ENCODE assay signal across 8 cellular contexts in genomic region chr7:94223375-94224084, GRCh38.
DNase-seq lines count a peak whose midpoint lies in the region; ATAC-seq and TF ChIP-seq lines count a peak whose summit lies in the region.

No MANE protein-coding gene starts in this region.

- peak; percentile 50 for DNase-seq in HFFc6
- no peak for DNase-seq in left ventricle myocardium superior
- no peak for DNase-seq in activated CD8-positive, alpha-beta memory T cell treated with anti-CD3 and anti-CD28 coated beads, Interleukin-2, amount 10 ng/mL, durations not matched to agents 7 days and 5 days
- DNase-seq in SHP77 treated with DMSO at 0.1 percent for 48 hours (lab: John Stamatoyannopoulos, UW): no peak

- no peak overlapping the region for H3K27ac Mint-ChIP-seq in HFFc6
- no peak overlapping the region for H3K27ac Mint-ChIP-seq in activated CD8-positive, alpha-beta memory T cell treated with anti-CD3 and anti-CD28 coated beads, Interleukin-2, amount 10 ng/mL, durations not matched to agents 7 days and 5 days

- no peaks in the 10 kb centered on the region; the same call in 1 of the 2 replicates for H3K27me3 Mint-ChIP-seq in HFFc6 (ENCODE audit: insufficient read depth)
- no peaks in the 10 kb centered on the region for H3K27me3 Mint-ChIP-seq in activated CD8-positive, alpha-beta memory T cell treated with anti-CD3 and anti-CD28 coated beads, Interleukin-2, amount 10 ng/mL, durations not matched to agents 7 days and 5 days

- H3K9me3 Mint-ChIP-seq in HFFc6: no peaks in the 10 kb centered on the region
- no peaks in the 10 kb centered on the region for H3K9me3 Mint-ChIP-seq in activated CD8-positive, alpha-beta memory T cell treated with anti-CD3 and anti-CD28 coated beads, Interleukin-2, amount 10 ng/mL, durations not matched to agents 7 days and 5 days (ENCODE audit: low read depth)

- ATAC-seq in left ventricle myocardium superior: peak; percentile 38
- ATAC-seq in GM21367 (IDR thresholded peaks at IDR 0.05; ENCODE audit: unreplicated experiment): no peak
- ATAC-seq in activated CD8-positive, alpha-beta memory T cell treated with anti-CD3 and anti-CD28 coated beads, Interleukin-2, amount 10 ng/mL, durations not matched to agents 7 days and 5 days: no peak
- no peak for ATAC-seq in GM19351 (IDR thresholded peaks at IDR 0.05; ENCODE audit: unreplicated experiment)

- TF ChIP-seq CTCF in C4-2B (conservative IDR thresholded peaks at IDR 0.05): 0 out of 2 replicates have a peak, but pooled peaks have one; percentile 2
- TF ChIP-seq CTCF in HFFc6 (IDR thresholded peaks at IDR 0.05): peak; percentile 69

- H3K27ac ChIP-seq in C4-2B: no peak overlapping the region

- CTCF ChIA-PET in activated CD8-positive, alpha-beta memory T cell treated with anti-CD3 and anti-CD28 coated beads, Interleukin-2, amount 10 ng/mL, durations not matched to agents 7 days and 5 days (lab: Charles Lee): no interaction called here

- no peaks in the 10 kb centered on the region for H3K36me3 Mint-ChIP-seq in HFFc6 (ENCODE audit: low read depth)
- no peaks in the 10 kb centered on the region for H3K36me3 Mint-ChIP-seq in activated CD8-positive, alpha-beta memory T cell treated with anti-CD3 and anti-CD28 coated beads, Interleukin-2, amount 10 ng/mL, durations not matched to agents 7 days and 5 days

- H3K4me3 Mint-ChIP-seq in HFFc6: peak overlapping the region; percentile 43
- no peak overlapping the region for H3K4me3 Mint-ChIP-seq in activated CD8-positive, alpha-beta memory T cell treated with anti-CD3 and anti-CD28 coated beads, Interleukin-2, amount 10 ng/mL, durations not matched to agents 7 days and 5 days

- intact Hi-C loops in left ventricle myocardium superior (cut with micrococcal nuclease): no loop called here

- peaks cover 10% of the 10 kb centered on the region for H3K4me1 Mint-ChIP-seq in HFFc6 (ENCODE audit: low read depth)
- H3K4me1 Mint-ChIP-seq in activated CD8-positive, alpha-beta memory T cell treated with anti-CD3 and anti-CD28 coated beads, Interleukin-2, amount 10 ng/mL, durations not matched to agents 7 days and 5 days: no peaks in the 10 kb centered on the region

TF ChIP-seq in PFSK-1, 5 proteins besides CTCF, POLR2A, EP300 and RAD21:
- TF ChIP-seq, protein P1, sequence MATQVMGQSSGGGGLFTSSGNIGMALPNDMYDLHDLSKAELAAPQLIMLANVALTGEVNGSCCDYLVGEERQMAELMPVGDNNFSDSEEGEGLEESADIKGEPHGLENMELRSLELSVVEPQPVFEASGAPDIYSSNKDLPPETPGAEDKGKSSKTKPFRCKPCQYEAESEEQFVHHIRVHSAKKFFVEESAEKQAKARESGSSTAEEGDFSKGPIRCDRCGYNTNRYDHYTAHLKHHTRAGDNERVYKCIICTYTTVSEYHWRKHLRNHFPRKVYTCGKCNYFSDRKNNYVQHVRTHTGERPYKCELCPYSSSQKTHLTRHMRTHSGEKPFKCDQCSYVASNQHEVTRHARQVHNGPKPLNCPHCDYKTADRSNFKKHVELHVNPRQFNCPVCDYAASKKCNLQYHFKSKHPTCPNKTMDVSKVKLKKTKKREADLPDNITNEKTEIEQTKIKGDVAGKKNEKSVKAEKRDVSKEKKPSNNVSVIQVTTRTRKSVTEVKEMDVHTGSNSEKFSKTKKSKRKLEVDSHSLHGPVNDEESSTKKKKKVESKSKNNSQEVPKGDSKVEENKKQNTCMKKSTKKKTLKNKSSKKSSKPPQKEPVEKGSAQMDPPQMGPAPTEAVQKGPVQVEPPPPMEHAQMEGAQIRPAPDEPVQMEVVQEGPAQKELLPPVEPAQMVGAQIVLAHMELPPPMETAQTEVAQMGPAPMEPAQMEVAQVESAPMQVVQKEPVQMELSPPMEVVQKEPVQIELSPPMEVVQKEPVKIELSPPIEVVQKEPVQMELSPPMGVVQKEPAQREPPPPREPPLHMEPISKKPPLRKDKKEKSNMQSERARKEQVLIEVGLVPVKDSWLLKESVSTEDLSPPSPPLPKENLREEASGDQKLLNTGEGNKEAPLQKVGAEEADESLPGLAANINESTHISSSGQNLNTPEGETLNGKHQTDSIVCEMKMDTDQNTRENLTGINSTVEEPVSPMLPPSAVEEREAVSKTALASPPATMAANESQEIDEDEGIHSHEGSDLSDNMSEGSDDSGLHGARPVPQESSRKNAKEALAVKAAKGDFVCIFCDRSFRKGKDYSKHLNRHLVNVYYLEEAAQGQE (IDR thresholded peaks at IDR 0.05; ENCODE audit: insufficient read depth in 1 of 2, low read depth in 2 of 2, low read length in 2 of 2): no peak
- TF ChIP-seq SIN3A (IDR thresholded peaks at IDR 0.05; ENCODE audit: borderline replicate concordance, insufficient read depth, low read length): peak; percentile 16; the same call in 1 of the 2 replicates
- TF ChIP-seq TAF1 (IDR thresholded peaks at IDR 0.05; ENCODE audit: borderline replicate concordance, insufficient read depth, low read length): no peak
